In genomic region chr11:17807034-17807433, GRCh38 we compare ENCODE assay signal across 21 cellular contexts.
"Had no signal": no experiment of that assay in that cellular context is flagged by ENCODE, and none has a peak within 500 bp of the region (broad histone marks: within the 10 kb centered on the region; RNA-seq: fewer than 3 reads in every experiment).

No MANE protein-coding gene starts in this region.

- H3K36me3 Mint-ChIP-seq: activated CD8-positive, alpha-beta memory T cell treated with anti-CD3 and anti-CD28 coated beads, Interleukin-2, amount 10 ng/mL, durations not matched to agents 7 days and 5 days; activated naive CD4-positive, alpha-beta T cell treated with anti-CD3 and anti-CD28 coated beads, Interleukin-2, amount 10 ng/mL, durations not matched to agents 7 days and 5 days had no signal

- H3K27me3 Mint-ChIP-seq: activated CD4-positive, alpha-beta memory T cell treated with anti-CD3 and anti-CD28 coated beads for 36 hours; activated CD4-positive, alpha-beta T cell treated with anti-CD3 and anti-CD28 coated beads for 36 hours; activated CD8-positive, alpha-beta memory T cell treated with anti-CD3 and anti-CD28 coated beads, Interleukin-2, amount 10 ng/mL, durations not matched to agents 7 days and 5 days; activated naive CD4-positive, alpha-beta T cell treated with anti-CD3 and anti-CD28 coated beads, Interleukin-2, amount 10 ng/mL, durations not matched to agents 7 days and 5 days; naive thymus-derived CD8-positive, alpha-beta T cell; stimulated activated naive CD8-positive, alpha-beta T cell treated with anti-CD3 and anti-CD28 coated beads, Interleukin-15, Interleukin-2, amounts not matched to agents 100 ng/mL and 50 ng/mL, for 24 hours; T-helper 17 cell had no signal

- H3K27ac ChIP-seq: epithelial cell of prostate, gastrocnemius medialis, lower lobe of right lung, suprapubic skin, WERI-Rb-1 had no signal

- H3K27ac Mint-ChIP-seq: activated CD4-positive, alpha-beta memory T cell treated with anti-CD3 and anti-CD28 coated beads for 36 hours; activated CD4-positive, alpha-beta T cell treated with anti-CD3 and anti-CD28 coated beads for 36 hours; activated CD8-positive, alpha-beta memory T cell treated with anti-CD3 and anti-CD28 coated beads, Interleukin-2, amount 10 ng/mL, durations not matched to agents 7 days and 5 days; activated naive CD4-positive, alpha-beta T cell treated with anti-CD3 and anti-CD28 coated beads, Interleukin-2, amount 10 ng/mL, durations not matched to agents 7 days and 5 days; immature natural killer cell; naive thymus-derived CD8-positive, alpha-beta T cell; stimulated activated naive CD8-positive, alpha-beta T cell treated with anti-CD3 and anti-CD28 coated beads, Interleukin-15, Interleukin-2, amounts not matched to agents 100 ng/mL and 50 ng/mL, for 24 hours; T-helper 17 cell had no signal

- H3K9me3 Mint-ChIP-seq: activated CD4-positive, alpha-beta memory T cell treated with anti-CD3 and anti-CD28 coated beads for 36 hours; immature natural killer cell; stimulated activated naive CD8-positive, alpha-beta T cell treated with anti-CD3 and anti-CD28 coated beads, Interleukin-15, Interleukin-2, amounts not matched to agents 100 ng/mL and 50 ng/mL, for 24 hours had no signal

- DNase-seq: activated CD4-positive, alpha-beta memory T cell treated with anti-CD3 and anti-CD28 coated beads for 36 hours; activated CD4-positive, alpha-beta T cell treated with anti-CD3 and anti-CD28 coated beads for 36 hours; activated CD8-positive, alpha-beta memory T cell treated with anti-CD3 and anti-CD28 coated beads, Interleukin-2, amount 10 ng/mL, durations not matched to agents 7 days and 5 days; activated naive CD4-positive, alpha-beta T cell treated with anti-CD3 and anti-CD28 coated beads, Interleukin-2, amount 10 ng/mL, durations not matched to agents 7 days and 5 days; activated T-cell treated with anti-CD3 and anti-CD28 coated beads, Interleukin-2, amount 50 U/mL, for 1 hour; cortex of kidney; effector memory CD4-positive, alpha-beta T cell; gastrocnemius medialis; heart left ventricle; immature natural killer cell; lower lobe of right lung; naive thymus-derived CD8-positive, alpha-beta T cell; retina; stimulated activated CD4-positive, alpha-beta T cell treated with anti-CD3 and anti-CD28 coated beads, Interleukin-4, amount 100 ng/mL, for 4 hours; stimulated activated CD8-positive, alpha-beta memory T cell treated with anti-CD3 and anti-CD28 coated beads, Interleukin-4, amount 100 ng/mL, for 48 hours; T-helper 17 cell; trophoblast cell; WERI-Rb-1 had no signal

- H3K4me3 Mint-ChIP-seq: activated CD4-positive, alpha-beta memory T cell treated with anti-CD3 and anti-CD28 coated beads for 36 hours; activated CD4-positive, alpha-beta T cell treated with anti-CD3 and anti-CD28 coated beads for 36 hours; activated CD8-positive, alpha-beta memory T cell treated with anti-CD3 and anti-CD28 coated beads, Interleukin-2, amount 10 ng/mL, durations not matched to agents 7 days and 5 days; activated naive CD4-positive, alpha-beta T cell treated with anti-CD3 and anti-CD28 coated beads, Interleukin-2, amount 10 ng/mL, durations not matched to agents 7 days and 5 days; immature natural killer cell; naive thymus-derived CD8-positive, alpha-beta T cell; stimulated activated naive CD8-positive, alpha-beta T cell treated with anti-CD3 and anti-CD28 coated beads, Interleukin-15, Interleukin-2, amounts not matched to agents 100 ng/mL and 50 ng/mL, for 24 hours; T-helper 17 cell had no signal

- H3K9me3 ChIP-seq: gastrocnemius medialis, heart left ventricle, lower lobe of right lung, suprapubic skin had no signal

- H3K27me3 ChIP-seq: gastrocnemius medialis, heart left ventricle, suprapubic skin had no signal

- H3K4me3 ChIP-seq: gastrocnemius medialis, heart left ventricle, lower lobe of right lung, suprapubic skin had no signal

- H3K4me1 ChIP-seq: lower lobe of right lung had no signal

- ATAC-seq: activated CD4-positive, alpha-beta T cell treated with anti-CD3 and anti-CD28 coated beads for 36 hours; activated CD8-positive, alpha-beta memory T cell treated with anti-CD3 and anti-CD28 coated beads, Interleukin-2, amount 10 ng/mL, durations not matched to agents 7 days and 5 days; gastrocnemius medialis; lower lobe of right lung; naive thymus-derived CD8-positive, alpha-beta T cell; T-helper 17 cell had no signal

- H3K36me3 ChIP-seq: gastrocnemius medialis, heart left ventricle, lower lobe of right lung, suprapubic skin, WERI-Rb-1 had no signal

- H3K4me1 Mint-ChIP-seq: activated CD4-positive, alpha-beta T cell treated with anti-CD3 and anti-CD28 coated beads for 36 hours; activated CD8-positive, alpha-beta memory T cell treated with anti-CD3 and anti-CD28 coated beads, Interleukin-2, amount 10 ng/mL, durations not matched to agents 7 days and 5 days; activated naive CD4-positive, alpha-beta T cell treated with anti-CD3 and anti-CD28 coated beads, Interleukin-2, amount 10 ng/mL, durations not matched to agents 7 days and 5 days; T-helper 17 cell had no signal
